ENCODE assay signal across 17 cellular contexts in the genomic region with DNA sequence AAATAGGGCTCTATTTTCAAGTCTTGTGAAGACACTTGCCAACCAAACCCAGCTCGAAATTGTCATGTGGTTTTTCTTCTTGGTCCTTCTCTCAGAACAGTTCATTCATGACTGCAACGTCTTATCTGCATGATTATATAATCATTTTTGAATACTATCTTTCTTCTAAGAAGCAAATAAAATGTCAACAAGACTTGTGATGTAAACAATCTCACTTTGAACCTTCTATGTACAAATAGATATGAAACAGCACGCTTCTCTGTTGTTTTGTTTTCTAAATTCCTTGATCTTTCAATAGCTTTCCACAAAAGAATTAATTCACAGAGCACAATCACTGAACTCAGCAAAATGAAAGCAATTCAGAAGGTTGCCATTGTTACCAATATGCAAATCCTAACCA.
DNase-seq lines count a peak whose midpoint lies in the region; ATAC-seq, FAIRE-seq and TF ChIP-seq lines count a peak whose summit lies in the region.
"Had no signal": no experiment of that assay in that cellular context is flagged by ENCODE, and none has a peak within 500 bp of the region (broad histone marks: within the 10 kb centered on the region; RNA-seq: fewer than 3 reads in every experiment).

No MANE protein-coding gene starts in this region.

- TF ChIP-seq EP300 in K562 (IDR thresholded peaks at IDR 0.05; ENCODE audit: low read length) = no peak

- peaks cover 25% of the 10 kb centered on the region for H3K4me1 Mint-ChIP-seq in neural progenitor cell

- no peaks in the 10 kb centered on the region for H3K79me2 ChIP-seq in K562 (ENCODE audit: control insufficient read depth, insufficient read depth, low read length)
- H3K79me2 ChIP-seq in neural progenitor cell (ENCODE audit: low read depth) = no peaks in the 10 kb centered on the region

- H3K27ac ChIP-seq in K562 (ENCODE audit: extremely low read depth, low read depth, low read length) (no peak overlapping the region), neural progenitor cell (peak overlapping the region; percentile 66), aorta (ENCODE audit: low read depth in 1 of 2, low read length in 2 of 2) (no peak overlapping the region)
- H3K27ac ChIP-seq: SJCRH30 had no signal

- peaks cover 2% of the 10 kb centered on the region for H3K9me3 Mint-ChIP-seq in neural progenitor cell

- H3K9me1 ChIP-seq in K562 (ENCODE audit: control insufficient read depth, insufficient read depth, low read length) = no peaks in the 10 kb centered on the region

- POLR2A ChIA-PET in K562 (lab: Yijun Ruan, JAX) = no interaction called here

- CTCF ChIA-PET in K562 (lab: Yijun Ruan, JAX; ENCODE audit: low intra/inter-chr PET ratio) = no interaction called here

- no peaks in the 10 kb centered on the region for H3K9me3 ChIP-seq in K562 (replicated peaks; ENCODE audit: control insufficient read depth, insufficient read depth, low read depth, low read length)
- no peaks in the 10 kb centered on the region for H3K9me3 ChIP-seq in neural progenitor cell (ENCODE audit: low read depth)
- H3K9me3 ChIP-seq in aorta (ENCODE audit: control insufficient read depth, low read length) = no peaks in the 10 kb centered on the region
- H3K9me3 ChIP-seq: SJCRH30 had no signal

- H3K27me3 ChIP-seq in K562 (ENCODE audit: control insufficient read depth in 2 of 2, insufficient read depth in 2 of 2, low read length in 2 of 2) (no peaks in the 10 kb centered on the region), neural progenitor cell (no peaks in the 10 kb centered on the region), aorta (ENCODE audit: control insufficient read depth in 1 of 2, insufficient read depth in 2 of 2, low read length in 1 of 2) (no peaks in the 10 kb centered on the region)
- H3K27me3 ChIP-seq: SJCRH30 had no signal

- H4K20me1 ChIP-seq in K562 (replicated peaks; ENCODE audit: control insufficient read depth, insufficient read depth, low read length) = no peaks in the 10 kb centered on the region
- H4K20me1 ChIP-seq in neural progenitor cell (ENCODE audit: low read depth) = no peaks in the 10 kb centered on the region

- no peak for ATAC-seq in K562
- ATAC-seq in aorta (ENCODE audit: low FRiP score) = no peak

- H3K36me3 ChIP-seq in K562 (ENCODE audit: control insufficient read depth, insufficient read depth, low read length) (no peaks in the 10 kb centered on the region; the same call in 2 of the 3 replicates), neural progenitor cell (no peaks in the 10 kb centered on the region), aorta (ENCODE audit: control insufficient read depth in 1 of 2, insufficient read depth in 2 of 2, low read length in 1 of 2) (no peaks in the 10 kb centered on the region)
- H3K36me3 ChIP-seq: SJCRH30 had no signal

- BruUV-seq in K562 (replicated peaks; lab: Mats Ljungman, UMichigan) = no TSS peak

- H3K9ac ChIP-seq in K562 (ENCODE audit: insufficient read depth in 1 of 2, low read depth in 2 of 2, low read length in 2 of 2) = no peak overlapping the region
- no peak overlapping the region for H3K9ac ChIP-seq in neural progenitor cell

- no peak overlapping the region for H3K4me3 ChIP-seq in K562
- H3K4me3 ChIP-seq in neural progenitor cell = no peak overlapping the region
- H3K4me3 ChIP-seq in aorta (ENCODE audit: low read length in 2 of 2) = no peak overlapping the region
- no peak overlapping the region for H3K4me3 ChIP-seq in foreskin fibroblast (ENCODE audit: low read depth in 1 of 2, low read length in 2 of 2)
- H3K4me3 ChIP-seq: SJCRH30 had no signal

- in situ Hi-C loops in K562 (cut with MboI) = no loop called here

- H3F3A ChIP-seq in neural progenitor cell (ENCODE audit: low read depth) = peaks cover 14% of the 10 kb centered on the region

- intact Hi-C loops in K562 (cut with micrococcal nuclease) = no loop called here
- intact Hi-C loops in aorta (cut with DNase I) = no loop called here

- H3K4me1 ChIP-seq in K562 (replicated peaks in 1 of 2; ENCODE audit: control insufficient read depth in 2 of 2, insufficient read depth in 2 of 2, low read length in 2 of 2) (no peaks in the 10 kb centered on the region), neural progenitor cell (peaks cover 39% of the 10 kb centered on the region), aorta (ENCODE audit: control insufficient read depth in 1 of 2, insufficient read depth in 2 of 2, low read length in 2 of 2) (no peaks in the 10 kb centered on the region)

- 43% methylated on average over 3 of the region's 3 CpGs for WGBS in K562 (ENCODE audit: insufficient coverage, low coverage, missing lambda C conversion rate)
- 80 to 81% methylated on average over 3 of the region's 3 CpGs for WGBS in aorta, 2 donors

- H2AFZ ChIP-seq in K562 (ENCODE audit: low read depth, low read length) = 0 out of 2 replicates have a peak overlapping the region, but pooled peaks have one; percentile 11
- no peak overlapping the region for H2AFZ ChIP-seq in neural progenitor cell (replicated peaks)

- no peak for TF ChIP-seq RAD21 in K562 (CRISPR knock-in tag; conservative IDR thresholded peaks at IDR 0.05 in 1 of 2, IDR thresholded peaks at IDR 0.05 in 1 of 2)

- H3K27ac Mint-ChIP-seq in neural progenitor cell = no peak overlapping the region
- H3K27ac Mint-ChIP-seq: CD4-positive, alpha-beta T cell had no signal

- peak; percentile 26 for DNase-seq in COLO829 (ENCODE audit: low spot score)
- DNase-seq in K562 (ENCODE audit: extremely low read depth in 1 of 4, low spot score in 3 of 4) = no peak
- peak; percentile 26 for DNase-seq in epidermal melanocyte (ENCODE audit: insufficient read length, low spot score)
- peak; percentile 9 for DNase-seq in neural progenitor cell (ENCODE audit: low spot score)
- no peak for DNase-seq in NCI-H345 treated with DMSO at 0.1 percent for 48 hours (lab: John Stamatoyannopoulos, UW; ENCODE audit: unreplicated experiment)
- no peak for DNase-seq in aorta
- no peak for DNase-seq in foreskin fibroblast
- DNase-seq in NCI-H524 (lab: John Stamatoyannopoulos, UW) = no peak
- DNase-seq: CD4-positive, alpha-beta T cell; DMS153; GDM1; GOT3; NCI-H1417; NCI-H1930; NCI-H226; NCI-H526; SJCRH30 had no signal

- FAIRE-seq in K562 (lab: Jason Lieb, UNC) = no peak

- no peak overlapping the region for H3K4me3 Mint-ChIP-seq in neural progenitor cell
- H3K4me3 Mint-ChIP-seq: CD4-positive, alpha-beta T cell had no signal

- no peaks in the 10 kb centered on the region for H3K27me3 Mint-ChIP-seq in neural progenitor cell (ENCODE audit: insufficient read depth, low read depth)
- H3K27me3 Mint-ChIP-seq: CD4-positive, alpha-beta T cell had no signal

- TF ChIP-seq CTCF in K562 (IDR thresholded peaks at IDR 0.05 in 2 of 3, conservative IDR thresholded peaks at IDR 0.05 in 1 of 3; ENCODE audit: insufficient read depth in 2 of 3, low read depth in 1 of 3, low read length in 3 of 3) (no peak), neural progenitor cell (IDR thresholded peaks at IDR 0.05) (no peak), foreskin fibroblast (IDR thresholded peaks at IDR 0.05; ENCODE audit: low read depth, low read length) (no peak)

- no peak for TF ChIP-seq POLR2A in K562 (conservative IDR thresholded peaks at IDR 0.05)

- peaks cover 18% of the 10 kb centered on the region for H3K36me3 Mint-ChIP-seq in neural progenitor cell

- no peak overlapping the region for H3K4me2 ChIP-seq in K562 (ENCODE audit: insufficient read depth, low read length)
- peak overlapping the region; percentile 34 for H3K4me2 ChIP-seq in neural progenitor cell

TF ChIP-seq in K562, 482 proteins besides CTCF, POLR2A, EP300 and RAD21 (continues in another document):
- TF ChIP-seq E2F1 (CRISPR knock-in tag; IDR thresholded peaks at IDR 0.05) (no peak), ARID1B (IDR thresholded peaks at IDR 0.05) (no peak), LARP7 (IDR thresholded peaks at IDR 0.05) (no peak), ZFX (CRISPR knock-in tag; IDR thresholded peaks at IDR 0.05) (no peak), ZFP36 (IDR thresholded peaks at IDR 0.05; ENCODE audit: low read depth, low read length, partially characterized antibody) (no peak), SOX6 (IDR thresholded peaks at IDR 0.05) (no peak), IRF9 (tag; IDR thresholded peaks at IDR 0.05) (no peak), ZC3H4 (CRISPR knock-in tag; IDR thresholded peaks at IDR 0.05; ENCODE audit: borderline replicate concordance) (no peak), ZNF695 (CRISPR knock-in tag; IDR thresholded peaks at IDR 0.05) (no peak)

Comparison
In these comparisons a context has a peak if more than half of its experiments do, and no peak if none do; other contexts are left out.
1. DNase-seq: peak in COLO829 (single experiment), epidermal melanocyte (single experiment) and neural progenitor cell (single experiment); none in K562 (0 of 4), NCI-H345 treated with DMSO at 0.1 percent for 48 hours (single experiment), aorta (0 of 2), foreskin fibroblast (0 of 2) and NCI-H524 (0 of 2).